In genomic region chr20:63273180-63273579, GRCh38 we compare ENCODE assay signal across 1 cellular context.
A peak's percentile ranks its signal among the peaks of the same experiment; 100 is the strongest.
TF ChIP-seq lines count a peak whose summit lies in the region.

No MANE protein-coding gene starts in this region.

TF ChIP-seq in HepG2, 621 proteins besides CTCF, POLR2A, EP300 and RAD21 (continued from another document and continues in another):
- TF ChIP-seq FOXO4 (CRISPR knock-in tag; conservative IDR thresholded peaks at IDR 0.05), result no peak
- no peak for TF ChIP-seq MZF1 (CRISPR knock-in tag; IDR thresholded peaks at IDR 0.05; ENCODE audit: borderline replicate concordance)
- TF ChIP-seq, protein P1, sequence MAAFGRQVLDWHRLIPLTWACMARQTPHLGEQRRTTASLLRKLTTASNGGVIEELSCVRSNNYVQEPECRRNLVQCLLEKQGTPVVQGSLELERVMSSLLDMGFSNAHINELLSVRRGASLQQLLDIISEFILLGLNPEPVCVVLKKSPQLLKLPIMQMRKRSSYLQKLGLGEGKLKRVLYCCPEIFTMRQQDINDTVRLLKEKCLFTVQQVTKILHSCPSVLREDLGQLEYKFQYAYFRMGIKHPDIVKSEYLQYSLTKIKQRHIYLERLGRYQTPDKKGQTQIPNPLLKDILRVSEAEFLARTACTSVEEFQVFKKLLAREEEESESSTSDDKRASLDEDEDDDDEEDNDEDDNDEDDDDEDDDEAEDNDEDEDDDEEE (CRISPR knock-in tag; IDR thresholded peaks at IDR 0.05), result no peak
- TF ChIP-seq SMARCE1 (IDR thresholded peaks at IDR 0.05; ENCODE audit: borderline replicate concordance), result no peak
- no peak for TF ChIP-seq REL (CRISPR knock-in tag; conservative IDR thresholded peaks at IDR 0.05)
- no peak for TF ChIP-seq STAT6 (CRISPR knock-in tag; IDR thresholded peaks at IDR 0.05; ENCODE audit: borderline replicate concordance)
- TF ChIP-seq ZNF430 (CRISPR knock-in tag; IDR thresholded peaks at IDR 0.05), result no peak
- no peak for TF ChIP-seq ZNF770 (CRISPR knock-in tag; IDR thresholded peaks at IDR 0.05)
- no peak for TF ChIP-seq CREBL2 (CRISPR knock-in tag; IDR thresholded peaks at IDR 0.05; ENCODE audit: borderline replicate concordance)
- TF ChIP-seq UBTF (CRISPR knock-in tag; IDR thresholded peaks at IDR 0.05), result no peak
- TF ChIP-seq ZMYM3 (CRISPR knock-in tag; IDR thresholded peaks at IDR 0.05), result no peak
- TF ChIP-seq ZNF318 (CRISPR knock-in tag; IDR thresholded peaks at IDR 0.05), result no peak; the same call in 1 of the 2 replicates
- TF ChIP-seq THAP7 (CRISPR knock-in tag; IDR thresholded peaks at IDR 0.05), result no peak
- TF ChIP-seq RFXAP (CRISPR knock-in tag; IDR thresholded peaks at IDR 0.05; ENCODE audit: borderline replicate concordance), result no peak
- TF ChIP-seq, protein P2, sequence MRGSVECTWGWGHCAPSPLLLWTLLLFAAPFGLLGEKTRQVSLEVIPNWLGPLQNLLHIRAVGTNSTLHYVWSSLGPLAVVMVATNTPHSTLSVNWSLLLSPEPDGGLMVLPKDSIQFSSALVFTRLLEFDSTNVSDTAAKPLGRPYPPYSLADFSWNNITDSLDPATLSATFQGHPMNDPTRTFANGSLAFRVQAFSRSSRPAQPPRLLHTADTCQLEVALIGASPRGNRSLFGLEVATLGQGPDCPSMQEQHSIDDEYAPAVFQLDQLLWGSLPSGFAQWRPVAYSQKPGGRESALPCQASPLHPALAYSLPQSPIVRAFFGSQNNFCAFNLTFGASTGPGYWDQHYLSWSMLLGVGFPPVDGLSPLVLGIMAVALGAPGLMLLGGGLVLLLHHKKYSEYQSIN (CRISPR knock-in tag; IDR thresholded peaks at IDR 0.05; ENCODE audit: borderline replicate concordance), result no peak
- TF ChIP-seq ZNF224 (CRISPR knock-in tag; IDR thresholded peaks at IDR 0.05), result 0 out of 2 replicates have a peak, but pooled peaks have one; percentile 63
- no peak for TF ChIP-seq TAF15 (IDR thresholded peaks at IDR 0.05; ENCODE audit: low read depth, low read length, poor library complexity, severe bottlenecking)
- TF ChIP-seq DR1 (CRISPR knock-in tag; IDR thresholded peaks at IDR 0.05), result no peak
- TF ChIP-seq TOE1 (CRISPR knock-in tag; IDR thresholded peaks at IDR 0.05), result no peak
- no peak for TF ChIP-seq CHD4 (IDR thresholded peaks at IDR 0.05; ENCODE audit: borderline replicate concordance, low read length)
- TF ChIP-seq KDM5A (IDR thresholded peaks at IDR 0.05; ENCODE audit: borderline replicate concordance, low read length), result peak; percentile 61
- TF ChIP-seq, protein P3, sequence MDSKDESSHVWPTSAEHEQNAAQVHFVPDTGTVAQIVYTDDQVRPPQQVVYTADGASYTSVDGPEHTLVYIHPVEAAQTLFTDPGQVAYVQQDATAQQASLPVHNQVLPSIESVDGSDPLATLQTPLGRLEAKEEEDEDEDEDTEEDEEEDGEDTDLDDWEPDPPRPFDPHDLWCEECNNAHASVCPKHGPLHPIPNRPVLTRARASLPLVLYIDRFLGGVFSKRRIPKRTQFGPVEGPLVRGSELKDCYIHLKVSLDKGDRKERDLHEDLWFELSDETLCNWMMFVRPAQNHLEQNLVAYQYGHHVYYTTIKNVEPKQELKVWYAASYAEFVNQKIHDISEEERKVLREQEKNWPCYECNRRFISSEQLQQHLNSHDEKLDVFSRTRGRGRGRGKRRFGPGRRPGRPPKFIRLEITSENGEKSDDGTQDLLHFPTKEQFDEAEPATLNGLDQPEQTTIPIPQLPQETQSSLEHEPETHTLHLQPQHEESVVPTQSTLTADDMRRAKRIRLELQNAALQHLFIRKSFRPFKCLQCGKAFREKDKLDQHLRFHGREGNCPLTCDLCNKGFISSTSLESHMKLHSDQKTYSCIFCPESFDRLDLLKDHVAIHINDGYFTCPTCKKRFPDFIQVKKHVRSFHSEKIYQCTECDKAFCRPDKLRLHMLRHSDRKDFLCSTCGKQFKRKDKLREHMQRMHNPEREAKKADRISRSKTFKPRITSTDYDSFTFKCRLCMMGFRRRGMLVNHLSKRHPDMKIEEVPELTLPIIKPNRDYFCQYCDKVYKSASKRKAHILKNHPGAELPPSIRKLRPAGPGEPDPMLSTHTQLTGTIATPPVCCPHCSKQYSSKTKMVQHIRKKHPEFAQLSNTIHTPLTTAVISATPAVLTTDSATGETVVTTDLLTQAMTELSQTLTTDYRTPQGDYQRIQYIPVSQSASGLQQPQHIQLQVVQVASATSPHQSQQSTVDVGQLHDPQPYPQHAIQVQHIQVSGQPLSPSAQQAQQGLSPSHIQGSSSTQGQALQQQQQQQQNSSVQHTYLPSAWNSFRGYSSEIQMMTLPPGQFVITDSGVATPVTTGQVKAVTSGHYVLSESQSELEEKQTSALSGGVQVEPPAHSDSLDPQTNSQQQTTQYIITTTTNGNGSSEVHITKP (CRISPR knock-in tag; IDR thresholded peaks at IDR 0.05; ENCODE audit: low read depth), result no peak
- TF ChIP-seq, protein P4, sequence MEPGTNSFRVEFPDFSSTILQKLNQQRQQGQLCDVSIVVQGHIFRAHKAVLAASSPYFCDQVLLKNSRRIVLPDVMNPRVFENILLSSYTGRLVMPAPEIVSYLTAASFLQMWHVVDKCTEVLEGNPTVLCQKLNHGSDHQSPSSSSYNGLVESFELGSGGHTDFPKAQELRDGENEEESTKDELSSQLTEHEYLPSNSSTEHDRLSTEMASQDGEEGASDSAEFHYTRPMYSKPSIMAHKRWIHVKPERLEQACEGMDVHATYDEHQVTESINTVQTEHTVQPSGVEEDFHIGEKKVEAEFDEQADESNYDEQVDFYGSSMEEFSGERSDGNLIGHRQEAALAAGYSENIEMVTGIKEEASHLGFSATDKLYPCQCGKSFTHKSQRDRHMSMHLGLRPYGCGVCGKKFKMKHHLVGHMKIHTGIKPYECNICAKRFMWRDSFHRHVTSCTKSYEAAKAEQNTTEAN (CRISPR knock-in tag; conservative IDR thresholded peaks at IDR 0.05), result no peak
